In the genomic region with DNA sequence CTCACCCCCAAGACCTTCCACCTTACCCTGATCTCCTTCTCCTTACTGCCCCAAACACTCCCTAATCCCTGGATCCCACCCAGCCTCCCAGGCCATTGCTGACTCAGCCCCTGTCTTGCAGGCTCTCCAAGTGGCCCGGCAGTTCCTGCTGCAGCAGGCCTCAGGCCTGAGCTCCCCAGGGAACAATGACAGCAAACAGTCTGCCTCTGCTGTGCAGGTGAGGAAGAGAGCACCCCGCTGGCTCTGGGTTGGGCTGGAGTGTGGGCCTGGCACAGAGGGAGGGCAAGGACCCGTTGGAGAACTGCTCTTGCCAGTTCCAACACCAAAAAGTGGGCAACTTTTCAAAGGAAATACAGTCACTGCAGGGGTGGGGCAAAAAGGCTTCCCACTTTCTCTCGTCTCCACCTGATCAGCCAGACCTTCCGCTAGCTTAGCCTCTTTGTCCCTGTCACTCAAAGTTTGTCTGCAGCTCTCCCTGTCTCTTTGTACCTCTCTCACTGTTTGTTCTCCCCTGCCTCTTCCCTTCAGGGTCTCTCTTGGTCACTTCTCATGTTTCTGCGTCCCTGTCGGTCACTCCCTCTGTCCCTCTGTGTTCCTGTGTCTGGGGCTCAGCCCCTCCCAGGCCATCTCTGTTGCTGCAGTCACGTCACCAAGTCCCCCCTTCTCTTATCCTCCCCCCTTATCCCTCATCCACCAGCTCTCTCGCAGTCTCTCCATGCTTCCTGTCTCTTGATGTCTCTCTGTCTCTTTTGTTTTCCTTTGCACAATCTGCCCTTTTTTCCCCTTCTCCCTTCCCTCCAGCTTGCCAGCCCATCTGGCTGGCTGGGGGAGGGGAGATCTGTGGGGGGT, we compare ENCODE assay signal across 1 cellular context.
TF ChIP-seq lines count a peak whose summit lies in the region.

No MANE protein-coding gene starts in this region.

TF ChIP-seq in HEK293, 187 proteins besides CTCF, POLR2A, EP300 and RAD21 (continued from another document and continues in another):
- TF ChIP-seq, protein P1, sequence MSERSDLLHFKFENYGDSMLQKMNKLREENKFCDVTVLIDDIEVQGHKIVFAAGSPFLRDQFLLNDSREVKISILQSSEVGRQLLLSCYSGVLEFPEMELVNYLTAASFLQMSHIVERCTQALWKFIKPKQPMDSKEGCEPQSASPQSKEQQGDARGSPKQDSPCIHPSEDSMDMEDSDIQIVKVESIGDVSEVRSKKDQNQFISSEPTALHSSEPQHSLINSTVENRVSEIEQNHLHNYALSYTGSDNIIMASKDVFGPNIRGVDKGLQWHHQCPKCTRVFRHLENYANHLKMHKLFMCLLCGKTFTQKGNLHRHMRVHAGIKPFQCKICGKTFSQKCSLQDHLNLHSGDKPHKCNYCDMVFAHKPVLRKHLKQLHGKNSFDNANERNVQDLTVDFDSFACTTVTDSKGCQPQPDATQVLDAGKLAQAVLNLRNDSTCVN (tag by site-specific recombination; optimal IDR thresholded peaks at IDR 0.05), result no peak
- TF ChIP-seq ZNF558 (tag by site-specific recombination; IDR thresholded peaks at IDR 0.05), result no peak
- no peak for TF ChIP-seq HOXD13 (CRISPR knock-in tag; IDR thresholded peaks at IDR 0.05; ENCODE audit: borderline replicate concordance)
- TF ChIP-seq, protein P2, sequence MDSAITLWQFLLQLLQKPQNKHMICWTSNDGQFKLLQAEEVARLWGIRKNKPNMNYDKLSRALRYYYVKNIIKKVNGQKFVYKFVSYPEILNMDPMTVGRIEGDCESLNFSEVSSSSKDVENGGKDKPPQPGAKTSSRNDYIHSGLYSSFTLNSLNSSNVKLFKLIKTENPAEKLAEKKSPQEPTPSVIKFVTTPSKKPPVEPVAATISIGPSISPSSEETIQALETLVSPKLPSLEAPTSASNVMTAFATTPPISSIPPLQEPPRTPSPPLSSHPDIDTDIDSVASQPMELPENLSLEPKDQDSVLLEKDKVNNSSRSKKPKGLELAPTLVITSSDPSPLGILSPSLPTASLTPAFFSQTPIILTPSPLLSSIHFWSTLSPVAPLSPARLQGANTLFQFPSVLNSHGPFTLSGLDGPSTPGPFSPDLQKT (IDR thresholded peaks at IDR 0.05; ENCODE audit: borderline replicate concordance, low read depth, low read length), result no peak
- TF ChIP-seq TRIM28 (IDR thresholded peaks at IDR 0.05; ENCODE audit: borderline replicate concordance, low read length), result no peak
- TF ChIP-seq ZNF341 (tag by site-specific recombination; IDR thresholded peaks at IDR 0.05; ENCODE audit: low read depth), result no peak; the same call in 1 of the 2 replicates
- TF ChIP-seq ZNF274 (IDR thresholded peaks at IDR 0.05; ENCODE audit: low read length), result no peak
- TF ChIP-seq ZNF274 (tag by site-specific recombination; IDR thresholded peaks at IDR 0.05; ENCODE audit: borderline replicate concordance), result no peak
- TF ChIP-seq SALL2 (tag by site-specific recombination; IDR thresholded peaks at IDR 0.05; ENCODE audit: borderline replicate concordance), result no peak
- TF ChIP-seq ZNF560 (tag by site-specific recombination; IDR thresholded peaks at IDR 0.05; ENCODE audit: borderline replicate concordance), result no peak
- peak; percentile 61; the same call in 1 of the 2 replicates for TF ChIP-seq ZBTB48 (tag by site-specific recombination; IDR thresholded peaks at IDR 0.05)
- TF ChIP-seq, protein P3, sequence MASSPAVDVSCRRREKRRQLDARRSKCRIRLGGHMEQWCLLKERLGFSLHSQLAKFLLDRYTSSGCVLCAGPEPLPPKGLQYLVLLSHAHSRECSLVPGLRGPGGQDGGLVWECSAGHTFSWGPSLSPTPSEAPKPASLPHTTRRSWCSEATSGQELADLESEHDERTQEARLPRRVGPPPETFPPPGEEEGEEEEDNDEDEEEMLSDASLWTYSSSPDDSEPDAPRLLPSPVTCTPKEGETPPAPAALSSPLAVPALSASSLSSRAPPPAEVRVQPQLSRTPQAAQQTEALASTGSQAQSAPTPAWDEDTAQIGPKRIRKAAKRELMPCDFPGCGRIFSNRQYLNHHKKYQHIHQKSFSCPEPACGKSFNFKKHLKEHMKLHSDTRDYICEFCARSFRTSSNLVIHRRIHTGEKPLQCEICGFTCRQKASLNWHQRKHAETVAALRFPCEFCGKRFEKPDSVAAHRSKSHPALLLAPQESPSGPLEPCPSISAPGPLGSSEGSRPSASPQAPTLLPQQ (tag by site-specific recombination; IDR thresholded peaks at IDR 0.05), result 0 out of 2 replicates have a peak, but pooled peaks have one; percentile 48
- no peak for TF ChIP-seq ZNF510 (tag by site-specific recombination; IDR thresholded peaks at IDR 0.05; ENCODE audit: insufficient replicate concordance)
- TF ChIP-seq ZNF114 (tag by site-specific recombination; IDR thresholded peaks at IDR 0.05), result no peak
- peak; percentile 56 for TF ChIP-seq FEZF1 (tag by site-specific recombination; IDR thresholded peaks at IDR 0.05)
- TF ChIP-seq RBAK (tag by site-specific recombination; IDR thresholded peaks at IDR 0.05), result no peak
- TF ChIP-seq ZSCAN30 (tag by site-specific recombination; IDR thresholded peaks at IDR 0.05), result no peak
- TF ChIP-seq ZNF701 (tag by site-specific recombination; IDR thresholded peaks at IDR 0.05), result no peak
- no peak for TF ChIP-seq ZNF777 (tag by site-specific recombination; IDR thresholded peaks at IDR 0.05; ENCODE audit: borderline replicate concordance)
- TF ChIP-seq, protein P4, sequence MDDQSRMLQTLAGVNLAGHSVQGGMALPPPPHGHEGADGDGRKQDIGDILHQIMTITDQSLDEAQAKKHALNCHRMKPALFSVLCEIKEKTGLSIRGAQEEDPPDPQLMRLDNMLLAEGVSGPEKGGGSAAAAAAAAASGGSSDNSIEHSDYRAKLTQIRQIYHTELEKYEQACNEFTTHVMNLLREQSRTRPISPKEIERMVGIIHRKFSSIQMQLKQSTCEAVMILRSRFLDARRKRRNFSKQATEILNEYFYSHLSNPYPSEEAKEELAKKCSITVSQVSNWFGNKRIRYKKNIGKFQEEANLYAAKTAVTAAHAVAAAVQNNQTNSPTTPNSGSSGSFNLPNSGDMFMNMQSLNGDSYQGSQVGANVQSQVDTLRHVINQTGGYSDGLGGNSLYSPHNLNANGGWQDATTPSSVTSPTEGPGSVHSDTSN (CRISPR knock-in tag; IDR thresholded peaks at IDR 0.05), result no peak
- no peak for TF ChIP-seq ZNF530 (tag by site-specific recombination; IDR thresholded peaks at IDR 0.05; ENCODE audit: low read depth)
- TF ChIP-seq, protein P5, sequence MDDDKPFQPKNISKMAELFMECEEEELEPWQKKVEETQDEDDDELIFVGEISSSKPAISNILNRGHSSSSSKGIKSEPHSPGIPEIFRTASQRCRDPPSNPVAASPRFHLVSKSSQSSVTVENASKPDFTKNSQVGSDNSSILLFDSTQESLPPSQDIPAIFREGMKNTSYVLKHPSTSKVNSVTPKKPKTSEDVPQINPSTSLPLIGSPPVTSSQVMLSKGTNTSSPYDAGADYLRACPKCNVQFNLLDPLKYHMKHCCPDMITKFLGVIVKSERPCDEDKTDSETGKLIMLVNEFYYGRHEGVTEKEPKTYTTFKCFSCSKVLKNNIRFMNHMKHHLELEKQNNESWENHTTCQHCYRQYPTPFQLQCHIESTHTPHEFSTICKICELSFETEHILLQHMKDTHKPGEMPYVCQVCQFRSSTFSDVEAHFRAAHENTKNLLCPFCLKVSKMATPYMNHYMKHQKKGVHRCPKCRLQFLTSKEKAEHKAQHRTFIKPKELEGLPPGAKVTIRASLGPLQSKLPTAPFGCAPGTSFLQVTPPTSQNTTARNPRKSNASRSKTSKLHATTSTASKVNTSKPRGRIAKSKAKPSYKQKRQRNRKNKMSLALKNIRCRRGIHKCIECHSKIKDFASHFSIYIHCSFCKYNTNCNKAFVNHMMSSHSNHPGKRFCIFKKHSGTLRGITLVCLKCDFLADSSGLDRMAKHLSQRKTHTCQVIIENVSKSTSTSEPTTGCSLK (tag by site-specific recombination; IDR thresholded peaks at IDR 0.05), result no peak
- no peak for TF ChIP-seq TCF7L2 (IDR thresholded peaks at IDR 0.05; ENCODE audit: borderline replicate concordance, low read depth, low read length)
- TF ChIP-seq ZNF324 (tag by site-specific recombination; IDR thresholded peaks at IDR 0.05), result no peak
- TF ChIP-seq, protein P6, sequence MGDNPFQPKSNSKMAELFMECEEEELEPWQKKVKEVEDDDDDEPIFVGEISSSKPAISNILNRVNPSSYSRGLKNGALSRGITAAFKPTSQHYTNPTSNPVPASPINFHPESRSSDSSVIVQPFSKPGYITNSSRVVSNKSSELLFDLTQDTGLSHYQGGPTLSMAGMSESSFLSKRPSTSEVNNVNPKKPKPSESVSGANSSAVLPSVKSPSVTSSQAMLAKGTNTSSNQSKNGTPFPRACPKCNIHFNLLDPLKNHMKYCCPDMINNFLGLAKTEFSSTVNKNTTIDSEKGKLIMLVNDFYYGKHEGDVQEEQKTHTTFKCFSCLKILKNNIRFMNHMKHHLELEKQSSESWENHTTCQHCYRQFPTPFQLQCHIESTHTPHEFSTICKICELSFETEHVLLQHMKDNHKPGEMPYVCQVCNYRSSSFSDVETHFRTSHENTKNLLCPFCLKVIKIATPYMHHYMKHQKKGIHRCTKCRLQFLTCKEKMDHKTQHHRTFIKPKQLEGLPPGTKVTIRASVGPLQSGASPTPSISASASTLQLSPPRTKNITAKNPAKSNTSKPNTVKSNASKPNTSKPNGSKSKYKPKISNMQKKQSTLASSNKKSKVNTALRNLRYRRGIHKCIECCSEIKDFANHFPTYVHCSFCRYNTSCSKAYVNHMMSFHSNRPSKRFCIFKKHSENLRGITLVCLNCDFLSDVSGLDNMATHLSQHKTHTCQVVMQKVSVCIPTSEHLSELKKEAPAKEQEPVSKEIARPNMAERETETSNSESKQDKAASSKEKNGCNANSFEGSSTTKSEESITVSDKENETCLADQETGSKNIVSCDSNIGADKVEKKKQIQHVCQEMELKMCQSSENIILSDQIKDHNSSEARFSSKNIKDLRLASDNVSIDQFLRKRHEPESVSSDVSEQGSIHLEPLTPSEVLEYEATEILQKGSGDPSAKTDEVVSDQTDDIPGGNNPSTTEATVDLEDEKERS (tag by site-specific recombination; IDR thresholded peaks at IDR 0.05), result no peak
- no peak for TF ChIP-seq ZNF138 (tag by site-specific recombination; IDR thresholded peaks at IDR 0.05; ENCODE audit: borderline replicate concordance)
- no peak for TF ChIP-seq ZFP41 (tag by site-specific recombination; IDR thresholded peaks at IDR 0.05; ENCODE audit: borderline replicate concordance)
- no peak for TF ChIP-seq ZNF792 (tag by site-specific recombination; IDR thresholded peaks at IDR 0.05)
- TF ChIP-seq GLIS1 (tag by site-specific recombination; IDR thresholded peaks at IDR 0.05), result peak; percentile 88
- no peak for TF ChIP-seq ZNF157 (tag by site-specific recombination; IDR thresholded peaks at IDR 0.05)
- no peak; the same call in 1 of the 2 replicates for TF ChIP-seq ZBTB21 (tag by site-specific recombination; IDR thresholded peaks at IDR 0.05)
- TF ChIP-seq ZNF670 (tag by site-specific recombination; IDR thresholded peaks at IDR 0.05; ENCODE audit: low read depth), result no peak
- no peak for TF ChIP-seq ZNF626 (tag by site-specific recombination; IDR thresholded peaks at IDR 0.05)
- TF ChIP-seq ZNF623 (tag by site-specific recombination; IDR thresholded peaks at IDR 0.05), result no peak
- TF ChIP-seq ZIC2 (tag by site-specific recombination; IDR thresholded peaks at IDR 0.05), result peak; percentile 99
- TF ChIP-seq REPIN1 (tag by site-specific recombination; IDR thresholded peaks at IDR 0.05; ENCODE audit: low read depth), result no peak
- TF ChIP-seq, protein P7, sequence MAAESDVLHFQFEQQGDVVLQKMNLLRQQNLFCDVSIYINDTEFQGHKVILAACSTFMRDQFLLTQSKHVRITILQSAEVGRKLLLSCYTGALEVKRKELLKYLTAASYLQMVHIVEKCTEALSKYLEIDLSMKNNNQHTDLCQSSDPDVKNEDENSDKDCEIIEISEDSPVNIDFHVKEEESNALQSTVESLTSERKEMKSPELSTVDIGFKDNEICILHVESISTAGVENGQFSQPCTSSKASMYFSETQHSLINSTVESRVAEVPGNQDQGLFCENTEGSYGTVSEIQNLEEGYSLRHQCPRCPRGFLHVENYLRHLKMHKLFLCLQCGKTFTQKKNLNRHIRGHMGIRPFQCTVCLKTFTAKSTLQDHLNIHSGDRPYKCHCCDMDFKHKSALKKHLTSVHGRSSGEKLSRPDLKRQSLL (tag by site-specific recombination; IDR thresholded peaks at IDR 0.05), result no peak
- TF ChIP-seq ZNF211 (tag by site-specific recombination; IDR thresholded peaks at IDR 0.05; ENCODE audit: low read depth), result no peak
- TF ChIP-seq ZXDB (tag by site-specific recombination; IDR thresholded peaks at IDR 0.05), result peak; percentile 23; the same call in 1 of the 2 replicates
- TF ChIP-seq, protein P8, sequence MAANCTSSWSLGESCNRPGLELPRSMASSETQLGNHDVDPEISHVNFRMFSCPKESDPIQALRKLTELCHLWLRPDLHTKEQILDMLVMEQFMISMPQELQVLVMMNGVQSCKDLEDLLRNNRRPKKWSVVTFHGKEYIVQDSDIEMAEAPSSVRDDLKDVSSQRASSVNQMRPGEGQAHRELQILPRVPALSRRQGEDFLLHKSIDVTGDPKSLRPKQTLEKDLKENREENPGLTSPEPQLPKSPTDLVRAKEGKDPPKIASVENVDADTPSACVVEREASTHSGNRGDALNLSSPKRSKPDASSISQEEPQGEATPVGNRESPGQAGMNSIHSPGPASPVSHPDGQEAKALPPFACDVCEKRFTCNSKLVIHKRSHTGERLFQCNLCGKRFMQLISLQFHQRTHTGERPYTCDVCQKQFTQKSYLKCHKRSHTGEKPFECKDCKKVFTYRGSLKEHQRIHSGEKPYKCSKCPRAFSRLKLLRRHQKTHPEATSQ (tag by site-specific recombination; IDR thresholded peaks at IDR 0.05), result no peak; the same call in 1 of the 2 replicates
- no peak for TF ChIP-seq MZF1 (tag by site-specific recombination; IDR thresholded peaks at IDR 0.05; ENCODE audit: borderline replicate concordance)
- TF ChIP-seq KLF16 (tag by site-specific recombination; IDR thresholded peaks at IDR 0.05), result no peak
- TF ChIP-seq, protein P9, sequence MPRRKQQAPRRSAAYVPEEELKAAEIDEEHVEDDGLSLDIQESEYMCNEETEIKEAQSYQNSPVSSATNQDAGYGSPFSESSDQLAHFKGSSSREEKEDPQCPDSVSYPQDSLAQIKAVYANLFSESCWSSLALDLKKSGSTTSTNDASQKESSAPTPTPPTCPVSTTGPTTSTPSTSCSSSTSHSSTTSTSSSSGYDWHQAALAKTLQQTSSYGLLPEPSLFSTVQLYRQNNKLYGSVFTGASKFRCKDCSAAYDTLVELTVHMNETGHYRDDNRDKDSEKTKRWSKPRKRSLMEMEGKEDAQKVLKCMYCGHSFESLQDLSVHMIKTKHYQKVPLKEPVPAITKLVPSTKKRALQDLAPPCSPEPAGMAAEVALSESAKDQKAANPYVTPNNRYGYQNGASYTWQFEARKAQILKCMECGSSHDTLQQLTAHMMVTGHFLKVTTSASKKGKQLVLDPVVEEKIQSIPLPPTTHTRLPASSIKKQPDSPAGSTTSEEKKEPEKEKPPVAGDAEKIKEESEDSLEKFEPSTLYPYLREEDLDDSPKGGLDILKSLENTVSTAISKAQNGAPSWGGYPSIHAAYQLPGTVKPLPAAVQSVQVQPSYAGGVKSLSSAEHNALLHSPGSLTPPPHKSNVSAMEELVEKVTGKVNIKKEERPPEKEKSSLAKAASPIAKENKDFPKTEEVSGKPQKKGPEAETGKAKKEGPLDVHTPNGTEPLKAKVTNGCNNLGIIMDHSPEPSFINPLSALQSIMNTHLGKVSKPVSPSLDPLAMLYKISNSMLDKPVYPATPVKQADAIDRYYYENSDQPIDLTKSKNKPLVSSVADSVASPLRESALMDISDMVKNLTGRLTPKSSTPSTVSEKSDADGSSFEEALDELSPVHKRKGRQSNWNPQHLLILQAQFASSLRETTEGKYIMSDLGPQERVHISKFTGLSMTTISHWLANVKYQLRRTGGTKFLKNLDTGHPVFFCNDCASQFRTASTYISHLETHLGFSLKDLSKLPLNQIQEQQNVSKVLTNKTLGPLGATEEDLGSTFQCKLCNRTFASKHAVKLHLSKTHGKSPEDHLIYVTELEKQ (tag by site-specific recombination; IDR thresholded peaks at IDR 0.05; ENCODE audit: borderline replicate concordance), result no peak
